ENCODE assay signal across 16 cellular contexts in genomic region chr16:19881028-19881427, GRCh38. TPM values are rescaled to one million over a fixed set of nuclear protein-coding genes. Genes with fewer than 3 reads are reported as not detected.
DNase-seq lines count a peak whose midpoint lies in the region; ATAC-seq and TF ChIP-seq lines count a peak whose summit lies in the region.
"Had no signal": no experiment of that assay in that cellular context is flagged by ENCODE, and none has a peak within 500 bp of the region (broad histone marks: within the 10 kb centered on the region; RNA-seq: fewer than 3 reads in every experiment).

No MANE protein-coding gene starts in this region.

- BruUV-seq in Calu3 (replicated peaks; lab: Mats Ljungman, UMichigan) = no TSS peak

- no peak for TF ChIP-seq CTCF in Calu3 (IDR thresholded peaks at IDR 0.05; ENCODE audit: unreplicated experiment)
- no peak for TF ChIP-seq CTCF in endothelial cell (IDR thresholded peaks at IDR 0.05; ENCODE audit: unreplicated experiment)
- TF ChIP-seq CTCF in psoas muscle (IDR thresholded peaks at IDR 0.05) = no peak

- H3K9me3 ChIP-seq in T-helper 17 cell (ENCODE audit: control insufficient read depth, low read length, poor library complexity, severe bottlenecking) = no peaks in the 10 kb centered on the region
- H3K9me3 ChIP-seq in psoas muscle = no peaks in the 10 kb centered on the region
- H3K9me3 ChIP-seq: SJCRH30 had no signal

- intact Hi-C loops in Calu3 (cut with micrococcal nuclease; ENCODE audit: unreplicated experiment) (loop anchor here (5.0 kb wide), 1 partner anchor 179 kb away; no protein-coding TSS in a partner anchor), psoas muscle (cut with DNase I) (loop anchor here (5.0 to 10.0 kb wide), 4 partner anchors 34 to 896 kb away; partner anchors contain the start of genes IQCK (in 1 of the 2), KNOP1 (in 1 of the 2) and TMC7 (in 1 of the 2))

- CTCF ChIA-PET in Calu3 (lab: Charles Lee) = interaction anchor here (2.6 kb wide), 1 partner anchor 285 kb away, joined by 7 read pairs; no protein-coding TSS in a partner anchor

- H3K4me1 ChIP-seq in psoas muscle = peaks cover 42% of the 10 kb centered on the region
- H3K4me1 ChIP-seq: SJCRH30 had no signal

- H3K27ac ChIP-seq in psoas muscle = peak overlapping the region; percentile 92
- H3K27ac ChIP-seq: RWPE1, SJCRH30 had no signal

- H3K4me3 ChIP-seq in psoas muscle = no peak overlapping the region
- H3K4me3 ChIP-seq: SJCRH30 had no signal

- H3K36me3 Mint-ChIP-seq in Calu3 (ENCODE audit: insufficient read depth, unreplicated experiment) = peaks cover 81% of the 10 kb centered on the region
- peaks cover 3% of the 10 kb centered on the region for H3K36me3 Mint-ChIP-seq in T-helper 17 cell (ENCODE audit: low read depth)
- peaks cover 31% of the 10 kb centered on the region for H3K36me3 Mint-ChIP-seq in endothelial cell (ENCODE audit: low read depth, unreplicated experiment)

- H3K4me3 Mint-ChIP-seq in Calu3 (ENCODE audit: low read depth, unreplicated experiment) = peak overlapping the region; percentile 90
- peak overlapping the region; percentile 39 for H3K4me3 Mint-ChIP-seq in T-helper 17 cell
- H3K4me3 Mint-ChIP-seq in endothelial cell (ENCODE audit: unreplicated experiment) = peak overlapping the region; percentile 72

- DNase-seq in Calu3 (no peak), T-helper 17 cell (no peak), endothelial cell (ENCODE audit: low spot score) (no peak), psoas muscle (no peak), T-helper 2 cell (no peak)
- DNase-seq: DMS53, IMR-90, Kasumi-1, MM.1S, NCI-H1105, NCI-H187, NCI-H774, SJCRH30 had no signal

- no peaks in the 10 kb centered on the region for H3K27me3 Mint-ChIP-seq in Calu3 (ENCODE audit: unreplicated experiment)
- peaks cover 24% of the 10 kb centered on the region for H3K27me3 Mint-ChIP-seq in T-helper 17 cell
- peaks cover 8% of the 10 kb centered on the region for H3K27me3 Mint-ChIP-seq in endothelial cell (ENCODE audit: unreplicated experiment)

- peaks cover 0 to 5% of the 10 kb centered on the region in 2 donors for H3K36me3 ChIP-seq in psoas muscle (ENCODE audit: insufficient read depth in 1 of 2, low read depth in 1 of 2)
- H3K36me3 ChIP-seq: SJCRH30 had no signal

- H3K27ac Mint-ChIP-seq in Calu3 (ENCODE audit: unreplicated experiment) (no peak overlapping the region), T-helper 17 cell (no peak overlapping the region), endothelial cell (ENCODE audit: unreplicated experiment) (peak overlapping the region; percentile 68)

- H3K9me3 Mint-ChIP-seq in Calu3 (ENCODE audit: low read depth, unreplicated experiment) (no peaks in the 10 kb centered on the region), endothelial cell (ENCODE audit: unreplicated experiment) (no peaks in the 10 kb centered on the region)

- ATAC-seq in T-helper 17 cell = no peak
- no peak for ATAC-seq in psoas muscle
- no peak for ATAC-seq in GM21529 (IDR thresholded peaks at IDR 0.05; ENCODE audit: unreplicated experiment)
- no peak for ATAC-seq in GM18520 (IDR thresholded peaks at IDR 0.05; ENCODE audit: unreplicated experiment)

- peaks cover 42% of the 10 kb centered on the region for H3K4me1 Mint-ChIP-seq in Calu3 (ENCODE audit: low read depth, unreplicated experiment)
- H3K4me1 Mint-ChIP-seq in T-helper 17 cell = peaks cover 22% of the 10 kb centered on the region
- peaks cover 39% of the 10 kb centered on the region for H3K4me1 Mint-ChIP-seq in endothelial cell (ENCODE audit: unreplicated experiment)

- 88 to 92% (median 92%) methylated on average over 7 of the region's 7 CpGs for WGBS in psoas muscle, 3 donors

- no peaks in the 10 kb centered on the region for H3K27me3 ChIP-seq in psoas muscle (ENCODE audit: insufficient read depth in 3 of 3, low read length in 2 of 3)
- H3K27me3 ChIP-seq: SJCRH30 had no signal

RNA-seq across cellular contexts. Expression of gene GPRC5B, which starts 3.6 kb away (rescaled TPM):
- total RNA-seq in Calu3 (2022) (276 and 294 TPM in 2 replicates), T-helper 17 cell (1 to 10 TPM; 2.5 to 2.9 TPM), endothelial cell (ENCODE audit: unreplicated experiment) (140 TPM), psoas muscle (100 to 1,000 TPM in 3 of 4 donors, 10 to 100 TPM in 1; 38.5 to 124 (median 109) TPM)
- polyA plus RNA-seq in psoas muscle = 10 to 100 TPM; 25.3 to 55.7 (median 50.9) TPM

Comparison
In these comparisons a context has a peak if more than half of its experiments do, and no peak if none do; other contexts are left out.
1. H3K4me3 Mint-ChIP-seq: peak in every context shown above with its lines; median percentile 90 in Calu3; 72 in endothelial cell; 39 in T-helper 17 cell.
2. RNA of gene GPRC5B, which starts 3.6 kb away (total RNA-seq): 276 to 294 TPM in Calu3, 140 TPM in endothelial cell (single experiment) and 38.5 to 124 TPM in psoas muscle; 2.5 to 2.9 TPM in T-helper 17 cell; every median in the first group is over 10 times any median in the second.